ENCODE assay signal across 17 cellular contexts in the genomic region with DNA sequence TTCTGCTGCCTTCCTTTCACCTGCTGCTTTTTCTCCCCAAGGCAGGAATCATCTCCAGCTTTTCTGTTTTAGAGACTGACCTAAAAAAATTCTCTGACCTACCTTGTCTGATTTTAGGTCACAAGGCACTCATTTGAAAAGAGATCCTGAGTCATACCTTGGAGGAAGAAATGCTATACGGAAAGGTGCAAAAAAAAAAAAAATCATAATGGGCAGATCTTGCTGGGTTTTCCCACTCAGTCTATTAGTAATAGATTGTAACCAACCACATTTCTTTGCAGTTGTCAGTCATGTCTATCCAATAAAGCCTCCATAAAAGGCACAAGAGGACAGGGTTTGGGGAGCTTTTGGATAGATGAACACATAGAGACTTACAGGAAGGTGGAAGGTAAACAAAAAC.
DNase-seq lines count a peak whose midpoint lies in the region; ATAC-seq and TF ChIP-seq lines count a peak whose summit lies in the region.
"Had no signal": no experiment of that assay in that cellular context is flagged by ENCODE, and none has a peak within 500 bp of the region (broad histone marks: within the 10 kb centered on the region; RNA-seq: fewer than 3 reads in every experiment).

No MANE protein-coding gene starts in this region.

- TF ChIP-seq CTCF in Calu3 (IDR thresholded peaks at IDR 0.05; ENCODE audit: unreplicated experiment) (no peak), HFFc6 (IDR thresholded peaks at IDR 0.05) (no peak)

- CTCF ChIA-PET in Calu3 (lab: Charles Lee), result interaction anchor here (0.7 kb wide), 1 partner anchor 32 kb away, joined by 5 read pairs; no protein-coding TSS in a partner anchor

- BruUV-seq in Calu3 (replicated peaks; lab: Mats Ljungman, UMichigan), result no TSS peak

- peaks cover 7% of the 10 kb centered on the region for H3K9me3 Mint-ChIP-seq in Calu3 (ENCODE audit: low read depth, unreplicated experiment)
- H3K9me3 Mint-ChIP-seq in activated naive CD8-positive, alpha-beta T cell (ENCODE audit: low read depth), result peaks cover 7% of the 10 kb centered on the region
- no peaks in the 10 kb centered on the region for H3K9me3 Mint-ChIP-seq in HFFc6

- H3K4me3 Mint-ChIP-seq in Calu3 (ENCODE audit: low read depth, unreplicated experiment), result peak overlapping the region; percentile 1
- H3K4me3 Mint-ChIP-seq in activated naive CD8-positive, alpha-beta T cell, result no peak overlapping the region
- no peak overlapping the region for H3K4me3 Mint-ChIP-seq in HFFc6

- no peaks in the 10 kb centered on the region for H3K27me3 Mint-ChIP-seq in Calu3 (ENCODE audit: unreplicated experiment)
- H3K27me3 Mint-ChIP-seq in activated naive CD8-positive, alpha-beta T cell, result no peaks in the 10 kb centered on the region
- H3K27me3 Mint-ChIP-seq in HFFc6 (ENCODE audit: insufficient read depth), result peaks cover 2% of the 10 kb centered on the region; the same call in 1 of the 2 replicates

- H3K36me3 Mint-ChIP-seq in Calu3 (ENCODE audit: insufficient read depth, unreplicated experiment) (peaks cover 6% of the 10 kb centered on the region), HFFc6 (ENCODE audit: low read depth) (peaks cover 57% of the 10 kb centered on the region)
- peaks cover 44% of the 10 kb centered on the region for H3K36me3 Mint-ChIP-seq in activated naive CD8-positive, alpha-beta T cell

- DNase-seq in Calu3 (no peak), renal cortical epithelial cell (ENCODE audit: low read depth) (peak; percentile 18), iPS-NIHi7 (ENCODE audit: extremely low spot score) (no peak), HFFc6 (no peak)
- DNase-seq: GDM1, GOT3, KBM-7, NCI-H1694 treated with DMSO at 0.1 percent for 48 hours, NCI-H510A, NCI-H82, OCI-M1, SHP77 had no signal

- peak overlapping the region; percentile 67 for H3K27ac Mint-ChIP-seq in Calu3 (ENCODE audit: unreplicated experiment)
- H3K27ac Mint-ChIP-seq in activated naive CD8-positive, alpha-beta T cell, result peak overlapping the region; percentile 61
- no peak overlapping the region; the same call in 1 of the 2 replicates for H3K27ac Mint-ChIP-seq in HFFc6

- ATAC-seq in esophagus mucosa (peak; percentile 70), HG03025 (IDR thresholded peaks at IDR 0.05; ENCODE audit: low FRiP score, unreplicated experiment) (no peak), GM21423 (IDR thresholded peaks at IDR 0.05; ENCODE audit: unreplicated experiment) (no peak)
- ATAC-seq: HCT116 had no signal

- intact Hi-C loops in Calu3 (cut with micrococcal nuclease; ENCODE audit: unreplicated experiment), result no loop called here

- H3K4me1 Mint-ChIP-seq in Calu3 (ENCODE audit: low read depth, unreplicated experiment) (peaks cover 10% of the 10 kb centered on the region), HFFc6 (ENCODE audit: low read depth) (peaks cover 22% of the 10 kb centered on the region)
- peaks cover 5% of the 10 kb centered on the region for H3K4me1 Mint-ChIP-seq in activated naive CD8-positive, alpha-beta T cell (ENCODE audit: low read depth)
